ENCODE assay signal across 16 cellular contexts in genomic region chr4:574346-575161, GRCh38. TPM values are rescaled to one million over a fixed set of nuclear protein-coding genes. Genes with fewer than 3 reads are reported as not detected.
DNase-seq lines count a peak whose midpoint lies in the region; ATAC-seq and TF ChIP-seq lines count a peak whose summit lies in the region.
"Had no signal": no experiment of that assay in that cellular context is flagged by ENCODE, and none has a peak within 500 bp of the region (broad histone marks: within the 10 kb centered on the region; RNA-seq: fewer than 3 reads in every experiment).

No MANE protein-coding gene starts in this region.

- H3K27me3 ChIP-seq in dorsolateral prefrontal cortex (peaks cover 0 to 62% (median 16%) of the 10 kb centered on the region in 45 donors), right lobe of liver (peaks cover 6 to 20% of the 10 kb centered on the region in 2 donors)

- TF ChIP-seq POLR2A in right lobe of liver (IDR thresholded peaks at IDR 0.05), result no peak

- peaks cover 13% of the 10 kb centered on the region for H3K9me3 Mint-ChIP-seq in activated CD4-positive, alpha-beta T cell treated with anti-CD3 and anti-CD28 coated beads, Interleukin-2, amount 10 ng/mL, durations not matched to agents 7 days and 5 days
- H3K9me3 Mint-ChIP-seq in activated CD4-positive, alpha-beta T cell treated with anti-CD3 and anti-CD28 coated beads for 36 hours (ENCODE audit: low read depth), result no peaks in the 10 kb centered on the region
- H3K9me3 Mint-ChIP-seq in IgD-negative memory B cell, result peaks cover 0 to 4% (median 3%) of the 10 kb centered on the region in 3 donors
- peaks cover 5% of the 10 kb centered on the region for H3K9me3 Mint-ChIP-seq in nephron
- H3K9me3 Mint-ChIP-seq in T-helper 2 cell treated with Interferon-gamma antibody and Interleukin-4, amounts not matched to agents 5 μg/mL and 100 μg/mL, for 36 hours, result peaks cover 4% of the 10 kb centered on the region

- no peak for DNase-seq in activated CD4-positive, alpha-beta T cell treated with anti-CD3 and anti-CD28 coated beads, Interleukin-2, amount 10 ng/mL, durations not matched to agents 7 days and 5 days
- no peak for DNase-seq in activated CD4-positive, alpha-beta T cell treated with anti-CD3 and anti-CD28 coated beads for 36 hours
- DNase-seq in dorsolateral prefrontal cortex (no peak), amygdala (lab: John Stamatoyannopoulos, UW) (no peak), right lobe of liver (no peak)
- DNase-seq in T-helper 2 cell treated with Interferon-gamma antibody and Interleukin-4, amounts not matched to agents 5 μg/mL and 100 μg/mL, for 36 hours (ENCODE audit: low spot score), result no peak
- DNase-seq: activated gamma-delta T cell, tibial artery had no signal

- H3K4me3 Mint-ChIP-seq in activated CD4-positive, alpha-beta T cell treated with anti-CD3 and anti-CD28 coated beads, Interleukin-2, amount 10 ng/mL, durations not matched to agents 7 days and 5 days, result peak overlapping the region; percentile 51
- H3K4me3 Mint-ChIP-seq in activated CD4-positive, alpha-beta T cell treated with anti-CD3 and anti-CD28 coated beads for 36 hours, result no peak overlapping the region
- H3K4me3 Mint-ChIP-seq in IgD-negative memory B cell (no peak overlapping the region), nephron (peak overlapping the region; percentile 23 to 58 (median 37))
- H3K4me3 Mint-ChIP-seq in T-helper 2 cell treated with Interferon-gamma antibody and Interleukin-4, amounts not matched to agents 5 μg/mL and 100 μg/mL, for 36 hours, result no peak overlapping the region

- peaks cover 8% of the 10 kb centered on the region for H3K4me1 Mint-ChIP-seq in activated CD4-positive, alpha-beta T cell treated with anti-CD3 and anti-CD28 coated beads, Interleukin-2, amount 10 ng/mL, durations not matched to agents 7 days and 5 days
- H3K4me1 Mint-ChIP-seq in activated CD4-positive, alpha-beta T cell treated with anti-CD3 and anti-CD28 coated beads for 36 hours, result peaks cover 9% of the 10 kb centered on the region
- peaks cover 4 to 6% (median 6%) of the 10 kb centered on the region in 3 donors for H3K4me1 Mint-ChIP-seq in IgD-negative memory B cell
- peaks cover 11% of the 10 kb centered on the region for H3K4me1 Mint-ChIP-seq in nephron
- H3K4me1 Mint-ChIP-seq in T-helper 2 cell treated with Interferon-gamma antibody and Interleukin-4, amounts not matched to agents 5 μg/mL and 100 μg/mL, for 36 hours (ENCODE audit: low read depth), result peaks cover 6% of the 10 kb centered on the region

- TF ChIP-seq CTCF in dorsolateral prefrontal cortex (IDR thresholded peaks at IDR 0.05 in 54 of 56, conservative IDR thresholded peaks at IDR 0.05 in 2 of 56; ENCODE audit: low read depth in 1 of 56, partially characterized antibody in 56 of 56) (no peak), nephron (IDR thresholded peaks at IDR 0.05; ENCODE audit: unreplicated experiment in 3 of 3) (no peak), right lobe of liver (IDR thresholded peaks at IDR 0.05) (no peak)

- intact Hi-C loops in activated CD4-positive, alpha-beta T cell treated with anti-CD3 and anti-CD28 coated beads for 36 hours (cut with DNase I, micrococcal nuclease), result loop anchor here in 1 of 2 experiments (5.0 to 10.0 kb wide), 2 partner anchors 280 to 838 kb away; no protein-coding TSS in a partner anchor
- intact Hi-C loops in dorsolateral prefrontal cortex (cut with DNase I) (no loop called here), right lobe of liver (cut with DNase I) (no loop called here)

- ATAC-seq in activated CD4-positive, alpha-beta T cell treated with anti-CD3 and anti-CD28 coated beads for 36 hours, result no peak
- ATAC-seq in right lobe of liver, result no peak
- ATAC-seq: A549; activated CD4-positive, CD25-positive, alpha-beta regulatory T cell treated with anti-CD3 and anti-CD28 coated beads, Interleukin-2, amount 50 U/mL, for 24 hours had no signal

- CTCF ChIA-PET in activated CD4-positive, alpha-beta T cell treated with anti-CD3 and anti-CD28 coated beads, Interleukin-2, amount 10 ng/mL, durations not matched to agents 7 days and 5 days (lab: Charles Lee), result no interaction called here
- CTCF ChIA-PET in activated CD4-positive, alpha-beta T cell treated with anti-CD3 and anti-CD28 coated beads for 36 hours (lab: Charles Lee), result interaction anchor here (1.5 kb wide), 1 partner anchor 10 kb away, joined by 4 read pairs; no protein-coding TSS in a partner anchor

- no peaks in the 10 kb centered on the region for H3K4me1 ChIP-seq in right lobe of liver
- H3K4me1 ChIP-seq: A549 had no signal

- H3K27ac Mint-ChIP-seq in activated CD4-positive, alpha-beta T cell treated with anti-CD3 and anti-CD28 coated beads, Interleukin-2, amount 10 ng/mL, durations not matched to agents 7 days and 5 days, result peak overlapping the region; percentile 66
- H3K27ac Mint-ChIP-seq in activated CD4-positive, alpha-beta T cell treated with anti-CD3 and anti-CD28 coated beads for 36 hours, result no peak overlapping the region
- H3K27ac Mint-ChIP-seq in IgD-negative memory B cell (peak overlapping the region; percentile 71 to 85 (median 74)), nephron (no peak overlapping the region)
- no peak overlapping the region for H3K27ac Mint-ChIP-seq in T-helper 2 cell treated with Interferon-gamma antibody and Interleukin-4, amounts not matched to agents 5 μg/mL and 100 μg/mL, for 36 hours

- peaks cover 39% of the 10 kb centered on the region for H3K27me3 Mint-ChIP-seq in activated CD4-positive, alpha-beta T cell treated with anti-CD3 and anti-CD28 coated beads, Interleukin-2, amount 10 ng/mL, durations not matched to agents 7 days and 5 days
- peaks cover 53% of the 10 kb centered on the region for H3K27me3 Mint-ChIP-seq in activated CD4-positive, alpha-beta T cell treated with anti-CD3 and anti-CD28 coated beads for 36 hours
- H3K27me3 Mint-ChIP-seq in IgD-negative memory B cell (peaks cover 56% of the 10 kb centered on the region), nephron (ENCODE audit: low read depth) (peaks cover 82% of the 10 kb centered on the region)
- H3K27me3 Mint-ChIP-seq in T-helper 2 cell treated with Interferon-gamma antibody and Interleukin-4, amounts not matched to agents 5 μg/mL and 100 μg/mL, for 36 hours (ENCODE audit: low read depth), result peaks cover 48% of the 10 kb centered on the region

- 16% methylated on average over 12 of the region's 68 CpGs for WGBS in right lobe of liver (ENCODE audit: insufficient coverage, low coverage, low lambda C conversion rate, missing lambda C conversion rate)

- POLR2A ChIA-PET in activated CD4-positive, alpha-beta T cell treated with anti-CD3 and anti-CD28 coated beads, Interleukin-2, amount 10 ng/mL, durations not matched to agents 7 days and 5 days (lab: Charles Lee), result no interaction called here
- POLR2A ChIA-PET in activated CD4-positive, alpha-beta T cell treated with anti-CD3 and anti-CD28 coated beads for 36 hours (lab: Charles Lee), result no interaction called here

- H3K4me3 ChIP-seq in dorsolateral prefrontal cortex (peak overlapping the region in 57 of 59 donors; percentile 4 to 68 (median 49)), right lobe of liver (no peak overlapping the region)
- H3K4me3 ChIP-seq: A549 had no signal

- H3K36me3 Mint-ChIP-seq in activated CD4-positive, alpha-beta T cell treated with anti-CD3 and anti-CD28 coated beads, Interleukin-2, amount 10 ng/mL, durations not matched to agents 7 days and 5 days (ENCODE audit: low read depth), result peaks cover 8% of the 10 kb centered on the region
- no peaks in the 10 kb centered on the region for H3K36me3 Mint-ChIP-seq in activated CD4-positive, alpha-beta T cell treated with anti-CD3 and anti-CD28 coated beads for 36 hours (ENCODE audit: low read depth)
- H3K36me3 Mint-ChIP-seq in IgD-negative memory B cell (no peaks in the 10 kb centered on the region), nephron (ENCODE audit: low read depth) (no peaks in the 10 kb centered on the region)
- peaks cover 3% of the 10 kb centered on the region for H3K36me3 Mint-ChIP-seq in T-helper 2 cell treated with Interferon-gamma antibody and Interleukin-4, amounts not matched to agents 5 μg/mL and 100 μg/mL, for 36 hours (ENCODE audit: low read depth)

- H3K36me3 ChIP-seq in right lobe of liver, result no peaks in the 10 kb centered on the region
- H3K36me3 ChIP-seq: tibial artery had no signal

- H3K27ac ChIP-seq in dorsolateral prefrontal cortex (peak overlapping the region in 33 of 59 donors; percentile 12 to 95 (median 58)), right lobe of liver (no peak overlapping the region)
- H3K27ac ChIP-seq: A549, epithelial cell of prostate, tibial artery had no signal

- H3K9me3 ChIP-seq in right lobe of liver, result no peaks in the 10 kb centered on the region
- H3K9me3 ChIP-seq: A549, SK-N-SH, tibial artery had no signal

RNA-seq across cellular contexts. Expression of gene TMEM271, which starts 1.5 kb away (rescaled TPM):
- total RNA-seq in activated CD4-positive, alpha-beta T cell treated with anti-CD3 and anti-CD28 coated beads, Interleukin-2, amount 10 ng/mL, durations not matched to agents 7 days and 5 days, result not detected
- total RNA-seq in activated CD4-positive, alpha-beta T cell treated with anti-CD3 and anti-CD28 coated beads for 36 hours, result not detected
- not detected for polyA plus RNA-seq in IgD-negative memory B cell
- 10 to 100 TPM in 119 of 120 experiments, 1 to 10 TPM in 1; 8.4 to 36.5 (median 24.2) TPM for total RNA-seq in dorsolateral prefrontal cortex
- not detected for total RNA-seq in right lobe of liver
- total RNA-seq: M059J, omental fat pad had no signal
- polyA plus RNA-seq: A549, SK-N-SH had no signal

RNA-seq across cellular contexts. Expression of gene PDE6B, which starts 50.8 kb away (rescaled TPM):
- total RNA-seq in activated CD4-positive, alpha-beta T cell treated with anti-CD3 and anti-CD28 coated beads, Interleukin-2, amount 10 ng/mL, durations not matched to agents 7 days and 5 days, result 10 to 100 TPM; 15.9 to 18.7 TPM
- total RNA-seq in activated CD4-positive, alpha-beta T cell treated with anti-CD3 and anti-CD28 coated beads for 36 hours, result 10 to 100 TPM; 16.2 to 17.2 TPM
- polyA plus RNA-seq in IgD-negative memory B cell, result 16.6 TPM
- total RNA-seq in dorsolateral prefrontal cortex (10 to 100 TPM in 116 of 120 experiments, 1 to 10 TPM in 4; 6.4 to 96.3 (median 26.0) TPM), right lobe of liver (1 to 10 TPM in 1 of 6 experiments, under 1 TPM in 4, not detected in 1; 0.24 to 1.9 (median 0.76) TPM)
- total RNA-seq: M059J had no signal
- polyA plus RNA-seq: A549 had no signal

Comparison
In these comparisons a context has a peak if more than half of its experiments do, and no peak if none do; other contexts are left out.
1. H3K27ac Mint-ChIP-seq: peak in activated CD4-positive, alpha-beta T cell treated with anti-CD3 and anti-CD28 coated beads, Interleukin-2, amount 10 ng/mL, durations not matched to agents 7 days and 5 days (single experiment) and IgD-negative memory B cell (3 of 3); none in activated CD4-positive, alpha-beta T cell treated with anti-CD3 and anti-CD28 coated beads for 36 hours (single experiment), nephron (0 of 3) and T-helper 2 cell treated with Interferon-gamma antibody and Interleukin-4, amounts not matched to agents 5 μg/mL and 100 μg/mL, for 36 hours (single experiment).
2. H3K4me3 Mint-ChIP-seq: peak in activated CD4-positive, alpha-beta T cell treated with anti-CD3 and anti-CD28 coated beads, Interleukin-2, amount 10 ng/mL, durations not matched to agents 7 days and 5 days (single experiment) and nephron (3 of 3); none in activated CD4-positive, alpha-beta T cell treated with anti-CD3 and anti-CD28 coated beads for 36 hours (single experiment), IgD-negative memory B cell (0 of 4) and T-helper 2 cell treated with Interferon-gamma antibody and Interleukin-4, amounts not matched to agents 5 μg/mL and 100 μg/mL, for 36 hours (single experiment).
3. H3K27ac ChIP-seq: peak in dorsolateral prefrontal cortex (33 of 59); none in right lobe of liver (0 of 3).
4. H3K4me3 ChIP-seq: peak in dorsolateral prefrontal cortex (57 of 59); none in right lobe of liver (0 of 3).
5. RNA of gene TMEM271, which starts 1.5 kb away (total RNA-seq): 8.4 to 36.5 TPM in dorsolateral prefrontal cortex; not detected in activated CD4-positive, alpha-beta T cell treated with anti-CD3 and anti-CD28 coated beads, Interleukin-2, amount 10 ng/mL, durations not matched to agents 7 days and 5 days, not detected in activated CD4-positive, alpha-beta T cell treated with anti-CD3 and anti-CD28 coated beads for 36 hours and not detected in right lobe of liver; every median in the first group is over 4 times any median in the second.